ENCODE assay signal across 14 cellular contexts in genomic region chr10:116826803-116827202, GRCh38. TPM values are rescaled to one million over a fixed set of nuclear protein-coding genes. Genes with fewer than 3 reads are reported as not detected.
DNase-seq lines count a peak whose midpoint lies in the region; ATAC-seq and TF ChIP-seq lines count a peak whose summit lies in the region.
"Had no signal": no experiment of that assay in that cellular context is flagged by ENCODE, and none has a peak within 500 bp of the region (broad histone marks: within the 10 kb centered on the region; RNA-seq: fewer than 3 reads in every experiment).

No MANE protein-coding gene starts in this region.

- H2BK15ac ChIP-seq in mesendoderm (replicated peaks; ENCODE audit: low read depth): no peak overlapping the region

- in situ Hi-C loops in astrocyte of the spinal cord (cut with HindIII; ENCODE audit: low sequenced_read_pairs): no loop called here

- no peak overlapping the region for H2BK120ac ChIP-seq in mesendoderm (ENCODE audit: low read depth, low read length)

- no peaks in the 10 kb centered on the region for H3K79me1 ChIP-seq in mesendoderm (ENCODE audit: low read length)

- H2AK5ac ChIP-seq in mesendoderm (ENCODE audit: low read length): no peak overlapping the region

- DNase-seq in NCI-H2081 (lab: John Stamatoyannopoulos, UW) (peak; percentile 46 to 71), NCI-H2081 treated with DMSO at 0.1 percent for 48 hours (lab: John Stamatoyannopoulos, UW) (no peak), HK-2 (ENCODE audit: unreplicated experiment) (peak; percentile 73), astrocyte of the spinal cord (ENCODE audit: low read depth, low spot score) (peak; percentile 85), non-pigmented ciliary epithelial cell (ENCODE audit: low read depth) (peak; percentile 66), mesendoderm (no peak)
- DNase-seq: 8988T; CD4-positive, alpha-beta memory T cell; NCI-H1930; stomach had no signal

- H3K56ac ChIP-seq in mesendoderm (ENCODE audit: low read length): no peak overlapping the region

- H3K4ac ChIP-seq in mesendoderm (ENCODE audit: low read depth, low read length): no peak overlapping the region

- no peaks in the 10 kb centered on the region for H3K79me2 ChIP-seq in mesendoderm (ENCODE audit: control insufficient read depth, insufficient read depth, low read length)

- H3K4me2 ChIP-seq in mesendoderm (ENCODE audit: low read length): no peak overlapping the region

- no peak overlapping the region for H2BK5ac ChIP-seq in mesendoderm (ENCODE audit: low read length)

- no peak overlapping the region for H3K18ac ChIP-seq in mesendoderm (ENCODE audit: low read length)

- no peak overlapping the region for H3K9ac ChIP-seq in mesendoderm (ENCODE audit: low read length)

- H3K23ac ChIP-seq in mesendoderm (ENCODE audit: low read length): no peak overlapping the region

- H4K8ac ChIP-seq in mesendoderm (ENCODE audit: low read depth, low read length): no peak overlapping the region

- H3K27me3 ChIP-seq in mesendoderm (ENCODE audit: insufficient read depth, low read length, poor library complexity): no peaks in the 10 kb centered on the region
- H3K27me3 ChIP-seq: right atrium auricular region, stomach had no signal

- ATAC-seq in GM19324 (IDR thresholded peaks at IDR 0.05; ENCODE audit: low FRiP score, unreplicated experiment) (no peak), HG02840 (IDR thresholded peaks at IDR 0.05; ENCODE audit: low FRiP score, unreplicated experiment) (no peak)

- H3K4me3 ChIP-seq in astrocyte of the spinal cord (ENCODE audit: low read depth, low read length) (no peak overlapping the region), mesendoderm (ENCODE audit: low read length) (no peak overlapping the region)
- H3K4me3 ChIP-seq: right atrium auricular region, stomach had no signal

- no peaks in the 10 kb centered on the region for H3K4me1 ChIP-seq in mesendoderm (ENCODE audit: control insufficient read depth, low read depth, low read length)
- H3K4me1 ChIP-seq: stomach had no signal

- H4K5ac ChIP-seq in mesendoderm (ENCODE audit: low read length): no peak overlapping the region

- H3K36me3 ChIP-seq in mesendoderm (ENCODE audit: control insufficient read depth, insufficient read depth, low read length): no peaks in the 10 kb centered on the region
- H3K36me3 ChIP-seq: right atrium auricular region had no signal

- H3K27ac ChIP-seq in mesendoderm (ENCODE audit: low read depth, low read length): no peak overlapping the region
- H3K27ac ChIP-seq: right atrium auricular region, RWPE1, stomach had no signal

- no CpG with 5 or more reads among the region's 7 CpGs for WGBS in mesendoderm (ENCODE audit: extremely low coverage, insufficient coverage, low lambda C conversion rate)

- TF ChIP-seq CTCF in astrocyte of the spinal cord (IDR thresholded peaks at IDR 0.05; ENCODE audit: low read depth, low read length): no peak

RNA-seq across cellular contexts. Expression of gene ENO4, which starts 22.5 kb away (rescaled TPM):
- polyA plus RNA-seq in mesendoderm (2013, experiment 1 of 2): 0.17 TPM
- 0.10 TPM for polyA plus RNA-seq in mesendoderm (2013, experiment 2 of 2)
- polyA plus RNA-seq: CD4-positive, alpha-beta memory T cell had no signal

Comparison
In these comparisons a context has a peak if more than half of its experiments do, and no peak if none do; other contexts are left out.
1. DNase-seq: peak in NCI-H2081 (2 of 2), HK-2 (single experiment), astrocyte of the spinal cord (single experiment) and non-pigmented ciliary epithelial cell (single experiment); none in NCI-H2081 treated with DMSO at 0.1 percent for 48 hours (single experiment) and mesendoderm (single experiment).